In the genomic region with DNA sequence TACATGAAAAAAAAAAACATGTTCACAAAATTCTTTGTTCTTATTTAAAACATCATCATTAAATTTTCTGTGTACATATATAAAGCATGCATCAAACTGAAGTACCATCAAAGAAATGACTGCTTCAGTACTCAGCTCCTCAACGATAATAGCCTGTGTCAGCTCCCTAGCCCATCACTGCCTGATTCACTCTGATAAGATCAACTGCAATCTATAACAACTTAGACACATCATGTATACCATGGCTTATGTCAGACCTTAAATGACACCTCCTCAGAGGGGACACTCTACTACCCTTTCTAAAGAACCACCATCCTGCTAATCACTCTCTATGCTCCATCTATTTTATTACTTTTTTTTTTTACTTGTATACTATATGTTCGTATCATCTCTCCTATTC, we compare ENCODE assay signal across 29 cellular contexts.
"Had no signal": no experiment of that assay in that cellular context is flagged by ENCODE, and none has a peak within 500 bp of the region (broad histone marks: within the 10 kb centered on the region; RNA-seq: fewer than 3 reads in every experiment).

No MANE protein-coding gene starts in this region.

- DNase-seq: islet precursor cell; left ventricle myocardium inferior; mesendoderm; naive thymus-derived CD4-positive, alpha-beta T cell; nucleus accumbens; pancreas; posterior cingulate gyrus; retina; right cardiac atrium; stimulated activated CD4-positive, alpha-beta T cell treated with anti-CD3 and anti-CD28 coated beads, Interleukin-12 subunit alpha, Interleukin-12 subunit beta, amount 100 ng/mL, for 4 hours; stimulated activated CD4-positive, alpha-beta T cell treated with anti-CD3 and anti-CD28 coated beads, Interleukin-15, amount 100 ng/mL, for 24 hours; stimulated activated CD4-positive, alpha-beta T cell treated with anti-CD3 and anti-CD28 coated beads, Interleukin-2, amount 100 ng/mL, for 24 hours; stimulated activated CD4-positive, alpha-beta T cell treated with anti-CD3 and anti-CD28 coated beads, Interleukin-4, amount 100 ng/mL, for 1 hour; stimulated activated naive CD4-positive, alpha-beta T cell; tibial artery; trophoblast cell; upper lobe of right lung; uterus had no signal

- ATAC-seq: naive thymus-derived CD4-positive, alpha-beta T cell; natural killer cell treated with Interleukin-12 subunit alpha and Interleukin-12 subunit beta and Interleukin-15 and Interleukin-18, amount 100 ng/mL, for 72 hours; pancreas; right cardiac atrium; sciatic nerve; upper lobe of right lung had no signal

- H3K36me3 ChIP-seq: left ventricle myocardium inferior, pancreas, prostate gland, suprapubic skin, thoracic aorta, tibial artery, upper lobe of right lung, uterus had no signal

- H2AFZ ChIP-seq: hepatocyte had no signal

- H3K79me2 ChIP-seq: hepatocyte had no signal

- H3K4me1 Mint-ChIP-seq: naive thymus-derived CD4-positive, alpha-beta T cell; neural crest cell had no signal

- H3K4me3 ChIP-seq: hepatocyte, left ventricle myocardium inferior, lung, pancreas, prostate gland, skin epidermis, suprapubic skin, thoracic aorta, tibial artery, upper lobe of right lung, uterus had no signal

- H3K36me3 Mint-ChIP-seq: mesothelial cell of epicardium; natural killer cell treated with Interleukin-12 subunit alpha and Interleukin-12 subunit beta and Interleukin-15 and Interleukin-18, amount 100 ng/mL, for 72 hours had no signal

- H3K27ac ChIP-seq: hepatocyte, left ventricle myocardium inferior, pancreas, prostate gland, skin epidermis, suprapubic skin, thoracic aorta, tibial artery, upper lobe of right lung, uterus had no signal

- H3K9me3 ChIP-seq: left ventricle myocardium inferior, pancreas, prostate gland, suprapubic skin, thoracic aorta, tibial artery, upper lobe of right lung, uterus had no signal

- H3K27ac Mint-ChIP-seq: mesothelial cell of epicardium; naive thymus-derived CD4-positive, alpha-beta T cell; natural killer cell treated with Interleukin-12 subunit alpha and Interleukin-12 subunit beta and Interleukin-15 and Interleukin-18, amount 100 ng/mL, for 72 hours; stimulated activated naive CD8-positive, alpha-beta T cell treated with anti-CD3 and anti-CD28 coated beads, Interleukin-15, Interleukin-2, amounts not matched to agents 100 ng/mL and 50 ng/mL, for 24 hours had no signal

- H3K4me2 ChIP-seq: hepatocyte had no signal

- H3K27me3 ChIP-seq: hepatocyte, pancreas, suprapubic skin, tibial artery, upper lobe of right lung, uterus had no signal

- H3K4me3 Mint-ChIP-seq: mesothelial cell of epicardium; naive thymus-derived CD4-positive, alpha-beta T cell; natural killer cell treated with Interleukin-12 subunit alpha and Interleukin-12 subunit beta and Interleukin-15 and Interleukin-18, amount 100 ng/mL, for 72 hours; neural crest cell; stimulated activated naive CD8-positive, alpha-beta T cell treated with anti-CD3 and anti-CD28 coated beads, Interleukin-15, Interleukin-2, amounts not matched to agents 100 ng/mL and 50 ng/mL, for 24 hours had no signal

- H3K4me1 ChIP-seq: left ventricle myocardium inferior, pancreas, prostate gland, tibial artery, upper lobe of right lung, uterus had no signal

- H3K9me3 Mint-ChIP-seq: natural killer cell treated with Interleukin-12 subunit alpha and Interleukin-12 subunit beta and Interleukin-15 and Interleukin-18, amount 100 ng/mL, for 72 hours had no signal
